9 cellular contexts compared by ENCODE assay signal in the genomic region with DNA sequence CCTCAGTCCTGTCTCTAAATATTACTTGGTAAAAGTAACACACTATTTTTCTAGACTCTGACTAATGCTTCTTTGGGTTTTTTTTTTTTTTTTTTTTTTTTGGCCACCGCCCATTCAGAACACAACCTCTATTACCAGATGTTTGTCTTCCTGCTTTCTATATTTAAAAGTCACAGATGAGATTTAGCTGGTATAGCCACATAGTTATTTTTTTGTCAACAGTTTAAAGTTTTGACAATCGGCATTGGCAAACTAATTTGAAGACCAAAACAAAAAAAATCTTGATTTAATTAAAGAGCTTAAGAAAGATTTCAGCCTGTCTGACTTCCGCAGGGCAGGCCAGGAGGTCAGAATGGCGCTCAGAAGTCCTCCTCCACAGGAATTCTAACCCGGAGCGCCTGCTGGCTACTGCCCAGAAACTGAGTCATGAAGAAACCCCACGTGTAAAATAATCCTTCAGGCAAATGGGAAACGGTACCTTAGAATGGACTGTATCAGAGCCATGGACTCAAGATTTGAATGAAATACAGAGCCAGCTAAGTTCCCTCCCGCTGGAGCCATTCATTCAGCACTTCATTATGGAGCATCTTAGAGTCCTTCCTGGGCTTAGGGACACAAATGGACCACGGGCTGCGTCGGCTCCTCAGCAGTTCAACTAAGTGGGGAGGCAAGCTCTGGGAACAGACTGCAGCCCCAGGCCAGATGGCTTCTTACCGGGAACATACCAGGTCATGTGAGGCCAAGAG. TPM values are rescaled to one million over a fixed set of nuclear protein-coding genes. Genes with fewer than 3 reads are reported as not detected.
DNase-seq lines count a peak whose midpoint lies in the region; ATAC-seq and TF ChIP-seq lines count a peak whose summit lies in the region.
"Had no signal": no experiment of that assay in that cellular context is flagged by ENCODE, and none has a peak within 500 bp of the region (broad histone marks: within the 10 kb centered on the region; RNA-seq: fewer than 3 reads in every experiment).

No MANE protein-coding gene starts in this region.

- H3K36me3 ChIP-seq in vagina: no peaks in the 10 kb centered on the region

- H3K27ac Mint-ChIP-seq in mesothelial cell of epicardium: peak overlapping the region; percentile 91

- ATAC-seq in HG03025 (IDR thresholded peaks at IDR 0.05; ENCODE audit: low FRiP score, unreplicated experiment): no peak

- H3K27ac ChIP-seq in vagina: peak overlapping the region; percentile 79
- H3K27ac ChIP-seq: 22Rv1 had no signal

- H3K4me1 Mint-ChIP-seq in mesothelial cell of epicardium: peaks cover 32% of the 10 kb centered on the region

- DNase-seq in SIG-M5 treated with dmso at 0.1 percent for 504 hours (lab: John Stamatoyannopoulos, UW; ENCODE audit: unreplicated experiment) (peak; percentile 20), SIG-M5 (lab: John Stamatoyannopoulos, UW) (no peak), dedifferentiated amniotic fluid mesenchymal stem cell (ENCODE audit: extremely low spot score) (peak; percentile 97), mesothelial cell of epicardium (ENCODE audit: low spot score in 2 of 2, unreplicated experiment in 2 of 2) (peak in 1 of 2 experiments; percentile 47), vagina (ENCODE audit: extremely low spot score in 2 of 2) (peak in 1 of 2 donors; percentile 96), DMS153 (lab: John Stamatoyannopoulos, UW) (no peak)
- DNase-seq in activated CD4-positive, alpha-beta T cell treated with anti-CD3 and anti-CD28 coated beads, Interleukin-2, amount 50 U/mL, for 1 hour: no peak

- no peaks in the 10 kb centered on the region for H3K27me3 ChIP-seq in vagina

- intact Hi-C loops in vagina (cut with DNase I): no loop called here

- TF ChIP-seq CTCF in mesothelial cell of epicardium (IDR thresholded peaks at IDR 0.05; ENCODE audit: unreplicated experiment): no peak
- no peak for TF ChIP-seq CTCF in vagina (IDR thresholded peaks at IDR 0.05)

- H3K9me3 Mint-ChIP-seq in mesothelial cell of epicardium: no peaks in the 10 kb centered on the region

- no peak for TF ChIP-seq POLR2A in vagina (IDR thresholded peaks at IDR 0.05)

- H3K9me3 ChIP-seq in vagina: no peaks in the 10 kb centered on the region

- H3K4me1 ChIP-seq in vagina: peaks cover 55% of the 10 kb centered on the region

- peak overlapping the region; percentile 17 for H3K4me3 Mint-ChIP-seq in mesothelial cell of epicardium

- no peaks in the 10 kb centered on the region for H3K36me3 Mint-ChIP-seq in mesothelial cell of epicardium

- no peaks in the 10 kb centered on the region for H3K27me3 Mint-ChIP-seq in mesothelial cell of epicardium (ENCODE audit: low read depth)

- no peak overlapping the region for H3K4me3 ChIP-seq in vagina

RNA-seq across cellular contexts. Expression of a gene that starts 55.6 kb away (rescaled TPM):
- total RNA-seq in mesothelial cell of epicardium (12.0 to 13.7 TPM (median 12.7 TPM) in 3 replicates), vagina (13.0 TPM)

Comparison
In these comparisons a context has a peak if more than half of its experiments do, and no peak if none do; other contexts are left out.
1. DNase-seq: peak in SIG-M5 treated with dmso at 0.1 percent for 504 hours (single experiment) and dedifferentiated amniotic fluid mesenchymal stem cell (single experiment); none in SIG-M5 (single experiment), activated CD4-positive, alpha-beta T cell treated with anti-CD3 and anti-CD28 coated beads, Interleukin-2, amount 50 U/mL, for 1 hour (single experiment) and DMS153 (single experiment).